Comparison of ENCODE assay signal across 20 cellular contexts in genomic region chr2:82124629-82125028, GRCh38.
DNase-seq lines count a peak whose midpoint lies in the region; ATAC-seq and TF ChIP-seq lines count a peak whose summit lies in the region.
"Had no signal": no experiment of that assay in that cellular context is flagged by ENCODE, and none has a peak within 500 bp of the region (broad histone marks: within the 10 kb centered on the region; RNA-seq: fewer than 3 reads in every experiment).

No MANE protein-coding gene starts in this region.

- H3K27me3 Mint-ChIP-seq in CD14-positive monocyte (ENCODE audit: low read depth in 3 of 3): no peaks in the 10 kb centered on the region

- peak; percentile 11 for DNase-seq in DMS53 (lab: John Stamatoyannopoulos, UW)
- DNase-seq in DMS53 treated with DMSO at 0.1 percent for 48 hours (lab: John Stamatoyannopoulos, UW; ENCODE audit: unreplicated experiment): no peak
- DNase-seq in OCI-M1 (lab: John Stamatoyannopoulos, UW): peak; percentile 81
- peak; percentile 43 to 56 for DNase-seq in erythroblast (lab: John Stamatoyannopoulos, UW)
- no peak for DNase-seq in left lung
- no peak for DNase-seq in CD14-positive monocyte (ENCODE audit: low spot score)
- no peak for DNase-seq in activated naive CD4-positive, alpha-beta T cell treated with anti-CD3 and anti-CD28 coated beads, Interleukin-2, amount 50 U/mL, for 72 hours (ENCODE audit: low spot score in 2 of 2)
- DNase-seq in lower leg skin (ENCODE audit: low spot score in 2 of 2): no peak
- DNase-seq: CD8-positive, alpha-beta T cell; DND-41; NCI-H1105; NCI-H1694; NCI-H2227 treated with DMSO at 0.1 percent for 48 hours; NCI-H524; Peyer's patch; Right ventricle myocardium superior had no signal

- TF ChIP-seq POLR2A in erythroblast (IDR thresholded peaks at IDR 0.05; ENCODE audit: low read length): no peak
- TF ChIP-seq POLR2A in lower leg skin (IDR thresholded peaks at IDR 0.05): no peak

- no peaks in the 10 kb centered on the region for H3K36me3 ChIP-seq in left lung
- H3K36me3 ChIP-seq: HAP-1, Peyer's patch had no signal

- H3K27ac ChIP-seq in left lung: no peak overlapping the region
- H3K27ac ChIP-seq: 22Rv1, Peyer's patch, SK-N-MC had no signal

- H3K27me3 ChIP-seq in left lung: no peaks in the 10 kb centered on the region
- H3K27me3 ChIP-seq: Peyer's patch had no signal

- H3K4me3 ChIP-seq in left lung (no peak overlapping the region), lower leg skin (ENCODE audit: low read depth, poor library complexity, severe bottlenecking) (no peak overlapping the region)
- H3K4me3 ChIP-seq: HAP-1, K562, Peyer's patch, SK-N-MC had no signal

- H3K9me3 ChIP-seq in left lung: peaks cover 0 to 7% of the 10 kb centered on the region in 2 donors
- H3K9me3 ChIP-seq: HAP-1, Peyer's patch had no signal

- H3K36me3 Mint-ChIP-seq in CD14-positive monocyte: no peaks in the 10 kb centered on the region
- H3K36me3 Mint-ChIP-seq in activated naive CD4-positive, alpha-beta T cell treated with anti-CD3 and anti-CD28 coated beads, Interleukin-2, amount 50 U/mL, for 72 hours: peaks cover 0 to 5% of the 10 kb centered on the region in 2 donors
- H3K36me3 Mint-ChIP-seq: CD8-positive, alpha-beta T cell had no signal

- ATAC-seq in left lung: no peak
- ATAC-seq in activated naive CD4-positive, alpha-beta T cell treated with anti-CD3 and anti-CD28 coated beads, Interleukin-2, amount 50 U/mL, for 72 hours: no peak
- ATAC-seq: CD8-positive, alpha-beta T cell; K562 had no signal

- H3K4me3 Mint-ChIP-seq in CD14-positive monocyte: no peak overlapping the region
- H3K4me3 Mint-ChIP-seq: CD8-positive, alpha-beta T cell had no signal

- H3K4me1 Mint-ChIP-seq in CD14-positive monocyte: no peaks in the 10 kb centered on the region

- WGBS in lower leg skin, 2 donors: 37 to 39% methylated on average over 3 of the region's 3 CpGs

- H3K4me1 ChIP-seq in left lung: no peaks in the 10 kb centered on the region
- H3K4me1 ChIP-seq: Peyer's patch had no signal

- peaks cover 0 to 19% (median 6%) of the 10 kb centered on the region in 7 donors for H3K9me3 Mint-ChIP-seq in CD14-positive monocyte
- peaks cover 4 to 9% of the 10 kb centered on the region in 2 donors for H3K9me3 Mint-ChIP-seq in activated naive CD4-positive, alpha-beta T cell treated with anti-CD3 and anti-CD28 coated beads, Interleukin-2, amount 50 U/mL, for 72 hours

- no peak overlapping the region for H3K27ac Mint-ChIP-seq in CD14-positive monocyte
- H3K27ac Mint-ChIP-seq in activated naive CD4-positive, alpha-beta T cell treated with anti-CD3 and anti-CD28 coated beads, Interleukin-2, amount 50 U/mL, for 72 hours: peak overlapping the region in 1 of 2 donors; percentile 39
- H3K27ac Mint-ChIP-seq: CD8-positive, alpha-beta T cell had no signal

- intact Hi-C loops in left lung (cut with DNase I): no loop called here
- intact Hi-C loops in CD14-positive monocyte (cut with micrococcal nuclease): no loop called here
- intact Hi-C loops in lower leg skin (cut with DNase I; ENCODE audit: low total_unique reads): no loop called here

- TF ChIP-seq CTCF in left lung (IDR thresholded peaks at IDR 0.05): no peak
- no peak for TF ChIP-seq CTCF in CD14-positive monocyte (IDR thresholded peaks at IDR 0.05)
- no peak for TF ChIP-seq CTCF in lower leg skin (IDR thresholded peaks at IDR 0.05)

Comparison
In these comparisons a context has a peak if more than half of its experiments do, and no peak if none do; other contexts are left out.
1. DNase-seq: peak in DMS53 (single experiment), OCI-M1 (single experiment) and erythroblast (2 of 2); none in DMS53 treated with DMSO at 0.1 percent for 48 hours (single experiment), left lung (0 of 2), CD14-positive monocyte (single experiment), activated naive CD4-positive, alpha-beta T cell treated with anti-CD3 and anti-CD28 coated beads, Interleukin-2, amount 50 U/mL, for 72 hours (0 of 2) and lower leg skin (0 of 2).